Comparison of ENCODE assay signal across 21 cellular contexts in genomic region chr3:174221155-174221554, GRCh38.
DNase-seq lines count a peak whose midpoint lies in the region; ATAC-seq and TF ChIP-seq lines count a peak whose summit lies in the region.
"Had no signal": no experiment of that assay in that cellular context is flagged by ENCODE, and none has a peak within 500 bp of the region (broad histone marks: within the 10 kb centered on the region; RNA-seq: fewer than 3 reads in every experiment).

No MANE protein-coding gene starts in this region.

- H3K27ac ChIP-seq in SK-N-SH (ENCODE audit: low read depth in 2 of 2, low read length in 1 of 2) = no peak overlapping the region; a peak in 1 of 4 replicates
- H3K27ac ChIP-seq in IMR-90 (ENCODE audit: insufficient read depth, low read length) = no peak overlapping the region
- no peak overlapping the region for H3K27ac ChIP-seq in transverse colon

- POLR2A ChIA-PET in SK-N-SH (lab: Yijun Ruan, JAX) = no interaction called here
- POLR2A ChIA-PET in IMR-90 (lab: Charles Lee; ENCODE audit: unreplicated experiment) = no interaction called here

- H2BK20ac ChIP-seq in IMR-90 (ENCODE audit: low read depth, low read length) = no peak overlapping the region

- no TSS peak for BruUV-seq in IMR-90 (replicated peaks; lab: Mats Ljungman, UMichigan)

- in situ Hi-C loops in IMR-90 (cut with MboI; ENCODE audit: low sequenced_read_pairs) = no loop called here
- in situ Hi-C loops in transverse colon (cut with MboI; ENCODE audit: low pct_ligation_motif_present in 1 of 4, low pct_unique_long_range_greater_than_20kb in 1 of 4, low sequenced_read_pairs in 3 of 4) = no loop called here

- no peaks in the 10 kb centered on the region for H3K79me1 ChIP-seq in IMR-90 (ENCODE audit: low read depth in 1 of 2, low read length in 2 of 2)

- TF ChIP-seq RAD21 in SK-N-SH (IDR thresholded peaks at IDR 0.05; ENCODE audit: low read length) (no peak), IMR-90 (IDR thresholded peaks at IDR 0.05; ENCODE audit: low read length) (no peak)

- no peak overlapping the region for H3K14ac ChIP-seq in IMR-90 (replicated peaks; ENCODE audit: low read depth, low read length)

- CTCF ChIA-PET in SK-N-SH (lab: Yijun Ruan, JAX) (interaction anchor here (1.5 kb wide), 1 partner anchor 22 kb away, joined by 3 read pairs; no protein-coding TSS in a partner anchor), IMR-90 (lab: Yijun Ruan, JAX) (interaction anchor here (0.8 kb wide), 1 partner anchor 132 kb away, joined by 5 read pairs; no protein-coding TSS in a partner anchor)

- H3K36me3 ChIP-seq in SK-N-SH (replicated peaks in 1 of 2; ENCODE audit: control insufficient read depth in 1 of 2, insufficient read depth in 2 of 2, low read length in 1 of 2) (no peaks in the 10 kb centered on the region), IMR-90 (ENCODE audit: control insufficient read depth, insufficient read depth, low read length) (no peaks in the 10 kb centered on the region), transverse colon (no peaks in the 10 kb centered on the region)
- H3K36me3 ChIP-seq: BE2C, HAP-1 had no signal

- no peak overlapping the region for H2BK120ac ChIP-seq in IMR-90 (ENCODE audit: low read depth, low read length)

- no peak overlapping the region for H3K23ac ChIP-seq in IMR-90 (ENCODE audit: low read depth, low read length)

- TF ChIP-seq EP300 in SK-N-SH (IDR thresholded peaks at IDR 0.05; ENCODE audit: borderline replicate concordance in 1 of 2, low read depth in 1 of 2, low read length in 1 of 2) (peak in 1 of 2 experiments; percentile 24; a peak in 2 of 4 replicates), transverse colon (IDR thresholded peaks at IDR 0.05; ENCODE audit: low read depth) (no peak)

- H3K79me2 ChIP-seq in SK-N-SH (ENCODE audit: insufficient read depth) = no peaks in the 10 kb centered on the region

- H2AK5ac ChIP-seq in IMR-90 (ENCODE audit: low read depth, low read length) = no peak overlapping the region

- H3F3A ChIP-seq in SK-N-SH (replicated peaks; ENCODE audit: insufficient read depth) = no peaks in the 10 kb centered on the region

- H3K4ac ChIP-seq in IMR-90 (ENCODE audit: low read depth, low read length) = no peak overlapping the region

- no peak for TF ChIP-seq POLR2A in IMR-90 (IDR thresholded peaks at IDR 0.05; ENCODE audit: low read depth, low read length)
- no peak for TF ChIP-seq POLR2A in transverse colon (IDR thresholded peaks at IDR 0.05)

- peak overlapping the region; percentile 59; the same call in 1 of the 2 replicates for H3K18ac ChIP-seq in IMR-90 (ENCODE audit: low read depth, low read length)

- H3K9me1 ChIP-seq in IMR-90 (ENCODE audit: insufficient read depth, low read length) = no peaks in the 10 kb centered on the region

- H4K20me1 ChIP-seq in SK-N-SH (ENCODE audit: insufficient read depth) (no peaks in the 10 kb centered on the region), IMR-90 (ENCODE audit: insufficient read depth, low read length) (no peaks in the 10 kb centered on the region)

- H3K9me2 ChIP-seq in SK-N-SH = no peaks in the 10 kb centered on the region

- H3K4me2 ChIP-seq in SK-N-SH (no peak overlapping the region), IMR-90 (ENCODE audit: low read depth, low read length) (no peak overlapping the region)

- no peak overlapping the region for H2BK5ac ChIP-seq in IMR-90 (ENCODE audit: low read depth, low read length, poor library complexity, severe bottlenecking)

- ATAC-seq in SK-N-SH treated with all-trans-retinoic acid at 6 μM for 48 hours (no peak), IMR-90 (ENCODE audit: low read depth) (no peak), HG02840 (IDR thresholded peaks at IDR 0.05; ENCODE audit: low FRiP score, unreplicated experiment) (no peak), GM18520 (IDR thresholded peaks at IDR 0.05; ENCODE audit: unreplicated experiment) (no peak)
- ATAC-seq: GM12878, HepG2 had no signal

- H3K27me3 ChIP-seq in SK-N-SH (ENCODE audit: insufficient read depth) (no peaks in the 10 kb centered on the region), IMR-90 (ENCODE audit: control insufficient read depth, insufficient read depth, low read length) (no peaks in the 10 kb centered on the region), transverse colon (no peaks in the 10 kb centered on the region)
- H3K27me3 ChIP-seq: BE2C had no signal

- H3K4me1 ChIP-seq in SK-N-SH (ENCODE audit: control insufficient read depth in 1 of 2, insufficient read depth in 2 of 2, low read depth in 1 of 2, low read length in 1 of 2) = peaks cover 3 to 9% of the 10 kb centered on the region in 2 experiments; a peak in 2 of 4 replicates
- H3K4me1 ChIP-seq in IMR-90 (ENCODE audit: control insufficient read depth, insufficient read depth, low read length) = peaks cover 2% of the 10 kb centered on the region; the same call in 1 of the 2 replicates
- no peaks in the 10 kb centered on the region for H3K4me1 ChIP-seq in transverse colon
- H3K4me1 ChIP-seq: BE2C had no signal

- TF ChIP-seq CTCF in SK-N-SH (IDR thresholded peaks at IDR 0.05) = no peak
- no peak for TF ChIP-seq CTCF in IMR-90 (conservative IDR thresholded peaks at IDR 0.05; ENCODE audit: low read depth, low read length)
- no peak for TF ChIP-seq CTCF in transverse colon (IDR thresholded peaks at IDR 0.05)

- H3K56ac ChIP-seq in IMR-90 (ENCODE audit: extremely low read depth, insufficient read depth, low read length) = no peak overlapping the region

- no peaks in the 10 kb centered on the region for H3K9me3 ChIP-seq in SK-N-SH
- no peaks in the 10 kb centered on the region for H3K9me3 ChIP-seq in IMR-90 (ENCODE audit: control insufficient read depth, insufficient read depth, low read length)
- no peaks in the 10 kb centered on the region for H3K9me3 ChIP-seq in transverse colon
- H3K9me3 ChIP-seq: BE2C, HAP-1 had no signal

- no peak overlapping the region for H2BK15ac ChIP-seq in IMR-90 (ENCODE audit: low read depth, low read length)

- H3K9ac ChIP-seq in SK-N-SH (no peak overlapping the region), IMR-90 (ENCODE audit: low read depth, low read length) (no peak overlapping the region)

- intact Hi-C loops in IMR-90 (cut with micrococcal nuclease) = no loop called here
- intact Hi-C loops in transverse colon (cut with DNase I; ENCODE audit: low total_unique reads) = no loop called here

- H4K91ac ChIP-seq in IMR-90 (ENCODE audit: insufficient read depth, low read depth, low read length) = no peak overlapping the region

- WGBS in SK-N-SH (ENCODE audit: low lambda C conversion rate) = 50% methylated on average over 2 of the region's 2 CpGs
- no CpG with 5 or more reads among the region's 2 CpGs for WGBS in IMR-90 (ENCODE audit: extremely low coverage in 2 of 2, insufficient read length in 1 of 2), 2 experiments
- WGBS in transverse colon (ENCODE audit: low coverage in 1 of 2), 2 donors = 14 to 42% methylated on average over 1 to 2 of the region's 2 CpGs

- H2AK9ac ChIP-seq in IMR-90 (replicated peaks; ENCODE audit: low read depth, low read length, poor library complexity) = no peak overlapping the region

- H3K4me3 ChIP-seq in SK-N-SH (ENCODE audit: low read depth in 2 of 2, low read length in 1 of 2) = no peak overlapping the region
- no peak overlapping the region for H3K4me3 ChIP-seq in IMR-90 (ENCODE audit: insufficient read depth, low read depth, low read length)
- no peak overlapping the region for H3K4me3 ChIP-seq in transverse colon
- H3K4me3 ChIP-seq: GM12878, HAP-1 had no signal

- DNase-seq in SK-N-SH = peak; percentile 33
- no peak for DNase-seq in IMR-90
- DNase-seq in NCI-H82 treated with DMSO at 0.1 percent for 48 hours (lab: John Stamatoyannopoulos, UW; ENCODE audit: unreplicated experiment) = peak; percentile 75
- no peak for DNase-seq in transverse colon
- DNase-seq: ACHN; BE2C; C1 segment of cervical spinal cord; CD4-positive, CD25-positive, alpha-beta regulatory T cell; CD8-positive, alpha-beta memory T cell; COR-L47; DMS 273 treated with DMSO at 0.1 percent for 48 hours; DMS53; DND-41; EL; HFFc6 had no signal

- no peak overlapping the region for H4K8ac ChIP-seq in IMR-90 (ENCODE audit: low read depth in 2 of 2, low read length in 2 of 2)

- H4K5ac ChIP-seq in IMR-90 (ENCODE audit: low read depth, low read length) = peak overlapping the region; percentile 41; the same call in 1 of the 2 replicates

- dilution Hi-C loops in IMR-90 (cut with HindIII; ENCODE audit: low sequenced_read_pairs, unreplicated experiment) = no loop called here

- H2AFZ ChIP-seq in SK-N-SH (ENCODE audit: low read depth) = no peak overlapping the region
- H2AFZ ChIP-seq in IMR-90 (replicated peaks; ENCODE audit: low read length, poor library complexity) = no peak overlapping the region

TF ChIP-seq in SK-N-SH, 30 proteins besides CTCF, POLR2A, EP300 and RAD21 (continues in another document):
- TF ChIP-seq RCOR1 (IDR thresholded peaks at IDR 0.05; ENCODE audit: low read length) (peak; percentile 3; the same call in 1 of the 2 replicates), FOXJ3 (CRISPR knock-in tag; IDR thresholded peaks at IDR 0.05) (no peak), POLR2AphosphoS5 (IDR thresholded peaks at IDR 0.05; ENCODE audit: low read depth, low read length) (no peak)

TF ChIP-seq in SK-N-SH treated with all-trans-retinoic acid at 6 μM for 48 hours, 23 proteins besides CTCF, POLR2A, EP300 and RAD21 (continues in another document):
- TF ChIP-seq GLIS3 (CRISPR knock-in tag; IDR thresholded peaks at IDR 0.05) = no peak
- no peak for TF ChIP-seq ESRRG (CRISPR knock-in tag; IDR thresholded peaks at IDR 0.05)
- no peak for TF ChIP-seq RARB (CRISPR knock-in tag; IDR thresholded peaks at IDR 0.05)
- TF ChIP-seq ISL1 (CRISPR knock-in tag; IDR thresholded peaks at IDR 0.05) = no peak
- TF ChIP-seq ZNF70 (CRISPR knock-in tag; IDR thresholded peaks at IDR 0.05) = no peak

TF ChIP-seq in IMR-90, 13 proteins besides CTCF, POLR2A, EP300 and RAD21 (continues in another document):
- TF ChIP-seq MAZ (IDR thresholded peaks at IDR 0.05; ENCODE audit: borderline replicate concordance, low read depth, low read length) (no peak), CHD1 (IDR thresholded peaks at IDR 0.05; ENCODE audit: low read depth, low read length) (no peak), RFX5 (IDR thresholded peaks at IDR 0.05; ENCODE audit: low read depth, low read length) (no peak), MAFK (IDR thresholded peaks at IDR 0.05; ENCODE audit: low read depth, low read length) (no peak)
- TF ChIP-seq, protein P1, sequence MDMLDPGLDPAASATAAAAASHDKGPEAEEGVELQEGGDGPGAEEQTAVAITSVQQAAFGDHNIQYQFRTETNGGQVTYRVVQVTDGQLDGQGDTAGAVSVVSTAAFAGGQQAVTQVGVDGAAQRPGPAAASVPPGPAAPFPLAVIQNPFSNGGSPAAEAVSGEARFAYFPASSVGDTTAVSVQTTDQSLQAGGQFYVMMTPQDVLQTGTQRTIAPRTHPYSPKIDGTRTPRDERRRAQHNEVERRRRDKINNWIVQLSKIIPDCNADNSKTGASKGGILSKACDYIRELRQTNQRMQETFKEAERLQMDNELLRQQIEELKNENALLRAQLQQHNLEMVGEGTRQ (IDR thresholded peaks at IDR 0.05; ENCODE audit: low read depth, low read length) = no peak

Comparison
In these comparisons a context has a peak if more than half of its experiments do, and no peak if none do; other contexts are left out.
1. DNase-seq: peak in SK-N-SH (single experiment) and NCI-H82 treated with DMSO at 0.1 percent for 48 hours (single experiment); none in IMR-90 (single experiment) and transverse colon (single experiment).